11 cellular contexts compared by ENCODE assay signal in the genomic region with DNA sequence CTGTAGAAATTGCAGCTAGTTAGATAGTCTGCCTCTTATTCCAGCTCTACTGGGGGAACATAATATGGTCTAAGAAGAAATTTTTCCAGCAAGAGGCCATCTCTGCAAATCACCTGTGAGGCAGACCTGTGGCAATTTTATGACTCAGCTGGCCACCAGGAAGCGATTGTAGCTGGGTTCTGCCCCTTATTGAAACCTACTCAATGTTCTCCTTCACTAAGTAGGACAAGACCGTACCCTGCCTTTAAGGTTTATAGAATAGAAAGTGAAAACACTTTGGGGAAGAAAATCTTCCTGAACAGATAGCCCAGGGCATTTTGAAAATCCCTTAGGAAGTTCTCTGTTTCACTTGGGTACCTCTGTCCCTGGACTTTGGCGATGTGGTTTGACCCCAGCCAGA. TPM values are rescaled to one million over a fixed set of nuclear protein-coding genes. Genes with fewer than 3 reads are reported as not detected.
DNase-seq lines count a peak whose midpoint lies in the region; ATAC-seq and TF ChIP-seq lines count a peak whose summit lies in the region.
"Had no signal": no experiment of that assay in that cellular context is flagged by ENCODE, and none has a peak within 500 bp of the region (broad histone marks: within the 10 kb centered on the region; RNA-seq: fewer than 3 reads in every experiment).

No MANE protein-coding gene starts in this region.

- 0 out of 2 replicates have a peak overlapping the region, but pooled peaks have one; percentile 13 for H3K4me2 ChIP-seq in KMS-11

- peaks cover 0 to 9% of the 10 kb centered on the region in 2 donors for H3K36me3 Mint-ChIP-seq in naive B cell

- no peak overlapping the region for H3K27ac ChIP-seq in KMS-11
- H3K27ac ChIP-seq in adrenal gland, result peak overlapping the region in 1 of 5 donors; percentile 58
- H3K27ac ChIP-seq: colonic mucosa had no signal

- H3K36me3 ChIP-seq in KMS-11 (ENCODE audit: insufficient read depth), result no peaks in the 10 kb centered on the region
- no peaks in the 10 kb centered on the region for H3K36me3 ChIP-seq in adrenal gland (replicated peaks in 1 of 2)
- H3K36me3 ChIP-seq: colonic mucosa had no signal

- H3K27me3 ChIP-seq in KMS-11 (ENCODE audit: insufficient read depth, low read depth) (no peaks in the 10 kb centered on the region), adrenal gland (no peaks in the 10 kb centered on the region)
- H3K27me3 ChIP-seq: colonic mucosa had no signal

- H3K4me1 ChIP-seq in KMS-11 (ENCODE audit: low read depth, poor library complexity, severe bottlenecking) (peaks cover 35% of the 10 kb centered on the region), adrenal gland (replicated peaks in 1 of 2) (peaks cover 0 to 3% of the 10 kb centered on the region in 2 donors)
- H3K4me1 ChIP-seq: colonic mucosa had no signal

- H3K79me2 ChIP-seq in KMS-11 (ENCODE audit: insufficient read depth, low read depth), result no peaks in the 10 kb centered on the region

- H3K9ac ChIP-seq in KMS-11, result no peak overlapping the region

- H4K20me1 ChIP-seq in KMS-11 (ENCODE audit: insufficient read depth), result no peaks in the 10 kb centered on the region

- TF ChIP-seq CTCF in KMS-11 (conservative IDR thresholded peaks at IDR 0.05; ENCODE audit: low read depth, low read length) (no peak), adrenal gland (IDR thresholded peaks at IDR 0.05) (no peak)

- H2AFZ ChIP-seq in KMS-11 (ENCODE audit: low read depth), result no peak overlapping the region

- intact Hi-C loops in adrenal gland (cut with DNase I), result no loop called here

- H3K27me3 Mint-ChIP-seq in naive B cell, result no peaks in the 10 kb centered on the region

- peak overlapping the region; percentile 92 to 98 (median 96) for H3K27ac Mint-ChIP-seq in naive B cell

- H3K4me3 ChIP-seq in KMS-11 (IDR thresholded peaks at IDR 0.05; ENCODE audit: insufficient read depth, low read depth, low read length), result no peak overlapping the region
- no peak overlapping the region for H3K4me3 ChIP-seq in adrenal gland
- H3K4me3 ChIP-seq: colonic mucosa had no signal

- peak overlapping the region; percentile 69 to 88 (median 86) for H3K4me3 Mint-ChIP-seq in naive B cell

- TF ChIP-seq POLR2A in adrenal gland (IDR thresholded peaks at IDR 0.05), result no peak

- peak; percentile 39 for ATAC-seq in GM18502 (IDR thresholded peaks at IDR 0.05; ENCODE audit: poor library complexity, unreplicated experiment)
- ATAC-seq in GM21529 (IDR thresholded peaks at IDR 0.05; ENCODE audit: unreplicated experiment), result peak; percentile 29
- peak; percentile 39 to 48 for ATAC-seq in naive B cell (ENCODE audit: low read depth in 2 of 2)
- ATAC-seq in GM18873 (IDR thresholded peaks at IDR 0.05; ENCODE audit: low FRiP score, unreplicated experiment), result no peak

- H3K9me3 Mint-ChIP-seq in naive B cell, result peaks cover 1 to 11% (median 5%) of the 10 kb centered on the region in 7 donors

- H3K9me3 ChIP-seq in adrenal gland (replicated peaks in 1 of 3), result no peaks in the 10 kb centered on the region
- H3K9me3 ChIP-seq: colonic mucosa had no signal

- DNase-seq in naive B cell (no peak), medulla oblongata (ENCODE audit: extremely low spot score) (no peak), NAMALWA (ENCODE audit: low spot score) (no peak), adrenal gland (no peak)
- DNase-seq: colonic mucosa, NCI-H2171 had no signal

- peaks cover 26 to 43% (median 32%) of the 10 kb centered on the region in 3 donors for H3K4me1 Mint-ChIP-seq in naive B cell

- 60 to 67% (median 63%) methylated on average over 3 of the region's 3 CpGs for WGBS in adrenal gland, 4 donors

RNA-seq across cellular contexts. Expression of a gene that starts 7.9 kb away (rescaled TPM):
- polyA plus RNA-seq in naive B cell (ENCODE audit: low read depth in 6 of 6), result 10 to 100 TPM in 3 of 6 donors, 1 to 10 TPM in 3; 7.0 to 36.8 (median 13.0) TPM
- total RNA-seq in adrenal gland, result 10 to 100 TPM in 2 of 8 donors, 1 to 10 TPM in 5, under 1 TPM in 1; 0.54 to 15.3 (median 5.1) TPM
- polyA plus RNA-seq in adrenal gland, result 1 to 10 TPM; 3.8 to 9.9 (median 5.2) TPM

RNA-seq across cellular contexts. Expression of a gene that starts 18.0 kb away (rescaled TPM):
- polyA plus RNA-seq in naive B cell (ENCODE audit: low read depth in 6 of 6) (not detected), adrenal gland (1 to 10 TPM in 2 of 3 donors, not detected in 1; 1.2 to 5.2 TPM)
- total RNA-seq in adrenal gland, result 1 to 10 TPM in 4 of 8 donors, under 1 TPM in 1, not detected in 3; 0.32 to 2.2 (median 1.6) TPM
- total RNA-seq: Daoy had no signal

RNA-seq across cellular contexts. Expression of a gene that starts 21.6 kb away (rescaled TPM):
- polyA plus RNA-seq in naive B cell (ENCODE audit: low read depth in 6 of 6) (10 to 100 TPM in 3 of 6 donors, 1 to 10 TPM in 2, under 1 TPM in 1; 0.79 to 43.5 (median 19.5) TPM), adrenal gland (10 to 100 TPM in 1 of 3 donors, 1 to 10 TPM in 2; 3.8 to 10.0 (median 5.2) TPM)
- total RNA-seq in adrenal gland, result 10 to 100 TPM in 2 of 8 donors, 1 to 10 TPM in 5, under 1 TPM in 1; 0.72 to 17.5 (median 6.5) TPM
- total RNA-seq: Daoy had no signal
